22 cellular contexts compared by ENCODE assay signal in genomic region chr13:41541142-41541938, GRCh38.
DNase-seq lines count a peak whose midpoint lies in the region; ATAC-seq and TF ChIP-seq lines count a peak whose summit lies in the region.
"Had no signal": no experiment of that assay in that cellular context is flagged by ENCODE, and none has a peak within 500 bp of the region (broad histone marks: within the 10 kb centered on the region; RNA-seq: fewer than 3 reads in every experiment).

No MANE protein-coding gene starts in this region.

- POLR2A ChIA-PET in HEK293 (lab: Yijun Ruan, JAX), result no interaction called here

- TF ChIP-seq CTCF in HEK293 (tag by site-specific recombination; IDR thresholded peaks at IDR 0.05), result no peak
- TF ChIP-seq CTCF in VCaP (conservative IDR thresholded peaks at IDR 0.05), result no peak

- CTCF ChIA-PET in HEK293 (lab: Yijun Ruan, JAX), result no interaction called here

- H3K9me3 ChIP-seq in HEK293 (ENCODE audit: control insufficient read depth, insufficient read depth, low read depth, low read length), result no peaks in the 10 kb centered on the region
- H3K9me3 ChIP-seq: HAP-1 had no signal

- no peak for ATAC-seq in HG03039 (IDR thresholded peaks at IDR 0.05; ENCODE audit: unreplicated experiment)
- ATAC-seq: GM23338, PC-3, SK-N-SH treated with all-trans-retinoic acid at 6 μM for 48 hours had no signal

- H3K4me3 ChIP-seq in HEK293 (ENCODE audit: low read depth, low read length), result no peak overlapping the region
- H3K4me3 ChIP-seq: GM23338, HAP-1 had no signal

- no peaks in the 10 kb centered on the region for H3K36me3 ChIP-seq in HEK293 (ENCODE audit: control insufficient read depth in 2 of 2, insufficient read depth in 1 of 2, low read length in 2 of 2)
- H3K36me3 ChIP-seq: HAP-1 had no signal

- no peaks in the 10 kb centered on the region for H3K4me1 ChIP-seq in HEK293 (ENCODE audit: control insufficient read depth, insufficient read depth, low read length)
- H3K4me1 ChIP-seq: HAP-1 had no signal

- H3K27ac ChIP-seq in HEK293 (ENCODE audit: extremely low read depth, low read depth, low read length) (no peak overlapping the region), VCaP (peak overlapping the region; percentile 26)
- H3K27ac ChIP-seq: C4-2B, HL-60 had no signal

- DNase-seq in medulla oblongata (ENCODE audit: extremely low spot score) (peak; percentile 34), pons (ENCODE audit: low spot score) (peak; percentile 42), COLO829 (ENCODE audit: low spot score) (no peak), NCI-H2081 treated with DMSO at 0.1 percent for 48 hours (lab: John Stamatoyannopoulos, UW) (no peak)
- DNase-seq in stimulated activated CD4-positive, alpha-beta T cell treated with anti-CD3 and anti-CD28 coated beads, Interleukin-2, amount 100 ng/mL, for 48 hours, result no peak
- DNase-seq: Karpas-422, NCI-H1092 treated with DMSO at 0.1 percent for 48 hours, NCI-H1436 treated with DMSO at 0.1 percent for 48 hours, NCI-H187 treated with DMSO at 0.1 percent for 48 hours, NCI-H2107, NCI-H446, NCI-H524 treated with DMSO at 0.1 percent for 48 hours, NCI-H774, PC-3 had no signal

TF ChIP-seq in HEK293, 187 proteins besides CTCF, POLR2A, EP300 and RAD21:
- TF ChIP-seq ZNF341 (tag by site-specific recombination; IDR thresholded peaks at IDR 0.05; ENCODE audit: low read depth), result peak; percentile 70
- no peak for TF ChIP-seq BCL11A (tag by site-specific recombination; IDR thresholded peaks at IDR 0.05; ENCODE audit: low read depth)
- no peak for TF ChIP-seq ZNF571 (tag by site-specific recombination; IDR thresholded peaks at IDR 0.05)

Comparison
In these comparisons a context has a peak if more than half of its experiments do, and no peak if none do; other contexts are left out.
1. DNase-seq: peak in medulla oblongata (single experiment) and pons (single experiment); none in COLO829 (single experiment), NCI-H2081 treated with DMSO at 0.1 percent for 48 hours (single experiment) and stimulated activated CD4-positive, alpha-beta T cell treated with anti-CD3 and anti-CD28 coated beads, Interleukin-2, amount 100 ng/mL, for 48 hours (0 of 2).